Comparison of ENCODE assay signal across 10 cellular contexts in genomic region chr10:69474688-69475432, GRCh38. TPM values are rescaled to one million over a fixed set of nuclear protein-coding genes. Genes with fewer than 3 reads are reported as not detected.
DNase-seq lines count a peak whose midpoint lies in the region; ATAC-seq, FAIRE-seq and TF ChIP-seq lines count a peak whose summit lies in the region.
"Had no signal": no experiment of that assay in that cellular context is flagged by ENCODE, and none has a peak within 500 bp of the region (broad histone marks: within the 10 kb centered on the region; RNA-seq: fewer than 3 reads in every experiment).

No MANE protein-coding gene starts in this region.

- peak; percentile 91 for DNase-seq in GM03348 (ENCODE audit: low spot score)
- peak; percentile 83 for DNase-seq in astrocyte (ENCODE audit: low read depth)
- peak in 1 of 3 donors; percentile 57 for DNase-seq in right cardiac atrium
- DNase-seq in activated CD4-positive, alpha-beta T cell treated with anti-CD3 and anti-CD28 coated beads, Interleukin-2, amount 50 U/mL, for 4 hours, result no peak
- no peak for DNase-seq in NCI-H1436 (lab: John Stamatoyannopoulos, UW)
- DNase-seq in cerebellar cortex (ENCODE audit: low spot score), result no peak
- DNase-seq in activated CD4-positive, alpha-beta T cell treated with anti-CD3 and anti-CD28 coated beads, Interleukin-2, amount 10 ng/mL, durations not matched to agents 24 days and 14 days, result no peak
- DNase-seq: erythroblast had no signal

- H3K4me1 ChIP-seq in astrocyte (ENCODE audit: insufficient read depth, low read length) (peaks cover 13% of the 10 kb centered on the region), right cardiac atrium (ENCODE audit: control insufficient read depth, insufficient read depth, low read length) (peaks cover 29% of the 10 kb centered on the region), skeletal muscle tissue (ENCODE audit: control insufficient read depth in 3 of 3, insufficient read depth in 3 of 3, low read length in 3 of 3) (peaks cover 63 to 85% (median 66%) of the 10 kb centered on the region in 3 donors)

- peak overlapping the region; percentile 62 for H2AFZ ChIP-seq in astrocyte (ENCODE audit: low read depth, low read length)

- H3K4me3 ChIP-seq in astrocyte (ENCODE audit: insufficient read depth, low read depth, low read length) (no peak overlapping the region), right cardiac atrium (ENCODE audit: low read length) (no peak overlapping the region), skeletal muscle tissue (ENCODE audit: low read length in 3 of 3) (peak overlapping the region in 2 of 3 donors; percentile 30 to 41)

- peak overlapping the region; percentile 11 for H3K4me3 Mint-ChIP-seq in astrocyte (ENCODE audit: unreplicated experiment)
- no peak overlapping the region for H3K4me3 Mint-ChIP-seq in activated CD4-positive, alpha-beta T cell treated with anti-CD3 and anti-CD28 coated beads, Interleukin-2, amount 10 ng/mL, durations not matched to agents 24 days and 14 days

- H3K36me3 ChIP-seq in astrocyte (ENCODE audit: insufficient read depth, low read length) (no peaks in the 10 kb centered on the region), skeletal muscle tissue (ENCODE audit: control insufficient read depth in 3 of 3, insufficient read depth in 3 of 3, low read length in 3 of 3) (no peaks in the 10 kb centered on the region)

- WGBS in right cardiac atrium, result 53% methylated on average over 9 of the region's 9 CpGs

- H3K79me2 ChIP-seq in astrocyte (ENCODE audit: insufficient read depth, low read length), result no peaks in the 10 kb centered on the region

- H3K27ac ChIP-seq in astrocyte (ENCODE audit: low read depth, low read length) (no peak overlapping the region), right cardiac atrium (ENCODE audit: low read length) (peak overlapping the region; percentile 55), skeletal muscle tissue (ENCODE audit: low read depth, low read length) (peak overlapping the region; percentile 76)

- intact Hi-C loops in right cardiac atrium (cut with DNase I), result no loop called here
- intact Hi-C loops in activated CD4-positive, alpha-beta T cell treated with anti-CD3 and anti-CD28 coated beads, Interleukin-2, amount 10 ng/mL, durations not matched to agents 24 days and 14 days (cut with micrococcal nuclease), result no loop called here

- peak overlapping the region; percentile 95 for H3K27ac Mint-ChIP-seq in astrocyte (ENCODE audit: unreplicated experiment)
- no peak overlapping the region for H3K27ac Mint-ChIP-seq in activated CD4-positive, alpha-beta T cell treated with anti-CD3 and anti-CD28 coated beads, Interleukin-2, amount 10 ng/mL, durations not matched to agents 24 days and 14 days

- H3K9ac ChIP-seq in astrocyte (ENCODE audit: low read length), result no peak overlapping the region
- peak overlapping the region; percentile 45 to 57 (median 52) for H3K9ac ChIP-seq in skeletal muscle tissue (ENCODE audit: low read depth in 1 of 3, low read length in 3 of 3)

- H3K9me3 Mint-ChIP-seq in astrocyte (ENCODE audit: unreplicated experiment), result peaks cover 3% of the 10 kb centered on the region
- no peaks in the 10 kb centered on the region for H3K9me3 Mint-ChIP-seq in activated CD4-positive, alpha-beta T cell treated with anti-CD3 and anti-CD28 coated beads, Interleukin-2, amount 10 ng/mL, durations not matched to agents 24 days and 14 days

- H3K4me1 Mint-ChIP-seq in astrocyte (ENCODE audit: low read depth, unreplicated experiment), result peaks cover 42% of the 10 kb centered on the region
- H3K4me1 Mint-ChIP-seq in activated CD4-positive, alpha-beta T cell treated with anti-CD3 and anti-CD28 coated beads, Interleukin-2, amount 10 ng/mL, durations not matched to agents 24 days and 14 days, result peaks cover 5% of the 10 kb centered on the region

- H3K4me2 ChIP-seq in astrocyte (ENCODE audit: low read length), result peak overlapping the region; percentile 71

- no peaks in the 10 kb centered on the region for H3K36me3 Mint-ChIP-seq in astrocyte (ENCODE audit: low read depth, unreplicated experiment)
- H3K36me3 Mint-ChIP-seq in activated CD4-positive, alpha-beta T cell treated with anti-CD3 and anti-CD28 coated beads, Interleukin-2, amount 10 ng/mL, durations not matched to agents 24 days and 14 days (ENCODE audit: low read depth), result no peaks in the 10 kb centered on the region

- no peak for TF ChIP-seq CTCF in astrocyte (IDR thresholded peaks at IDR 0.05; ENCODE audit: insufficient read depth, low read depth, low read length)

- no peaks in the 10 kb centered on the region for H3K9me3 ChIP-seq in astrocyte (ENCODE audit: insufficient read depth, low read depth, low read length)
- no peaks in the 10 kb centered on the region for H3K9me3 ChIP-seq in right cardiac atrium (ENCODE audit: control insufficient read depth, low read length)
- H3K9me3 ChIP-seq in skeletal muscle tissue (ENCODE audit: control insufficient read depth in 3 of 3, low read length in 3 of 3), result no peaks in the 10 kb centered on the region

- H3K27me3 Mint-ChIP-seq in astrocyte (ENCODE audit: low read depth, unreplicated experiment), result no peaks in the 10 kb centered on the region
- H3K27me3 Mint-ChIP-seq in activated CD4-positive, alpha-beta T cell treated with anti-CD3 and anti-CD28 coated beads, Interleukin-2, amount 10 ng/mL, durations not matched to agents 24 days and 14 days, result peaks cover 22% of the 10 kb centered on the region

- H3K27me3 ChIP-seq in astrocyte (ENCODE audit: insufficient read depth, low read length), result peaks cover 7% of the 10 kb centered on the region
- no peaks in the 10 kb centered on the region for H3K27me3 ChIP-seq in right cardiac atrium (ENCODE audit: control insufficient read depth, insufficient read depth)
- no peaks in the 10 kb centered on the region for H3K27me3 ChIP-seq in skeletal muscle tissue (ENCODE audit: control insufficient read depth in 3 of 3, insufficient read depth in 3 of 3, low read length in 3 of 3)

- no peaks in the 10 kb centered on the region for H4K20me1 ChIP-seq in astrocyte (ENCODE audit: insufficient read depth, low read length)

- peak; percentile 40 to 54 for ATAC-seq in right cardiac atrium

- peak; percentile 99 for FAIRE-seq in astrocyte (lab: Jason Lieb, UNC)

RNA-seq across cellular contexts. Expression of gene TSPAN15, which starts 23.6 kb away (rescaled TPM):
- 8.7 and 9.4 TPM in 2 replicates for total RNA-seq in astrocyte
- total RNA-seq in right cardiac atrium, result 1 to 10 TPM; 5.3 to 8.7 (median 7.4) TPM
- 11.5 TPM for polyA plus RNA-seq in right cardiac atrium
- 72.0 TPM for total RNA-seq in skeletal muscle tissue
- 1.6 and 1.9 TPM in 2 replicates for total RNA-seq in activated CD4-positive, alpha-beta T cell treated with anti-CD3 and anti-CD28 coated beads, Interleukin-2, amount 10 ng/mL, durations not matched to agents 24 days and 14 days

RNA-seq across cellular contexts. Expression of gene TACR2, which starts 58.1 kb away (rescaled TPM):
- not detected in 2 replicates for total RNA-seq in astrocyte
- under 1 TPM; 0.26 to 0.53 (median 0.37) TPM for total RNA-seq in right cardiac atrium
- 0.27 TPM for polyA plus RNA-seq in right cardiac atrium
- total RNA-seq in skeletal muscle tissue, result not detected
- not detected in 2 replicates for total RNA-seq in activated CD4-positive, alpha-beta T cell treated with anti-CD3 and anti-CD28 coated beads, Interleukin-2, amount 10 ng/mL, durations not matched to agents 24 days and 14 days
- total RNA-seq: OCI-LY7 had no signal

Comparison
In these comparisons a context has a peak if more than half of its experiments do, and no peak if none do; other contexts are left out.
1. DNase-seq: peak in GM03348 (single experiment) and astrocyte (single experiment); none in activated CD4-positive, alpha-beta T cell treated with anti-CD3 and anti-CD28 coated beads, Interleukin-2, amount 50 U/mL, for 4 hours (0 of 2), NCI-H1436 (single experiment), cerebellar cortex (single experiment) and activated CD4-positive, alpha-beta T cell treated with anti-CD3 and anti-CD28 coated beads, Interleukin-2, amount 10 ng/mL, durations not matched to agents 24 days and 14 days (single experiment).
2. H3K4me3 ChIP-seq: peak in skeletal muscle tissue (2 of 3); none in astrocyte (single experiment) and right cardiac atrium (single experiment).